In the genomic region with DNA sequence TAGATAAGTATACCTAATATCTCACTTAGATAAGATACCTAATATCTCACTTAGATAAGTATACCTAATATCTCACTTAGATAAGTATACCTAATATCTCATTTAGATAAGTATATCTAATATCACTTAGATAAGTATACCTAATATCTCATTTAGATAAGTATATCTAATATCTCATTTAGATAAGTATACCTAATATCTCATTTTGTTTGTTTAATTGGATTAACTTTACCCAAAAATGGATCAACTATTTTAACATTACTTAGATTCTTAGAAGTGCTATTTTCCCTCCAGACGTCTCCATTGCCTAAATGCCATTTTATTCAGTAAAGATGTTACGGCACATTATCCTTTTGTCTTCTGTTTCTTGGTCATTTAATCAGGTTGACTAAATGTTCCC, we compare ENCODE assay signal across 25 cellular contexts.
DNase-seq lines count a peak whose midpoint lies in the region; ATAC-seq, FAIRE-seq and TF ChIP-seq lines count a peak whose summit lies in the region.
"Had no signal": no experiment of that assay in that cellular context is flagged by ENCODE, and none has a peak within 500 bp of the region (broad histone marks: within the 10 kb centered on the region; RNA-seq: fewer than 3 reads in every experiment).

No MANE protein-coding gene starts in this region.

- peak overlapping the region; percentile 48 for H3K27ac Mint-ChIP-seq in activated naive CD4-positive, alpha-beta T cell treated with anti-CD3 and anti-CD28 coated beads, Interleukin-2, amount 50 U/mL, for 24 hours
- H3K27ac Mint-ChIP-seq in activated CD8-positive, alpha-beta T cell treated with anti-CD3 and anti-CD28 coated beads for 36 hours = no peak overlapping the region
- H3K27ac Mint-ChIP-seq: CD14-positive monocyte; CD4-positive, alpha-beta T cell; CD8-positive, alpha-beta memory T cell; GM23338; H9; HFFc6 had no signal

- intact Hi-C loops in activated CD8-positive, alpha-beta T cell treated with anti-CD3 and anti-CD28 coated beads for 36 hours (cut with micrococcal nuclease) = no loop called here

- ATAC-seq in activated CD8-positive, alpha-beta T cell treated with anti-CD3 and anti-CD28 coated beads for 36 hours = no peak
- ATAC-seq: A549, GM23338, HCT116 had no signal

- no peak overlapping the region for H4K12ac ChIP-seq in trophoblast cell (ENCODE audit: low read depth, low read length)

- no peak overlapping the region for H3K23ac ChIP-seq in trophoblast cell (ENCODE audit: low read length)

- no peak overlapping the region for H3K4me2 ChIP-seq in trophoblast cell (ENCODE audit: low read length)
- H3K4me2 ChIP-seq: A549; BLaER1 treated with 17β-estradiol and CSF1 and Interleukin-3, amounts not matched to agents 10 nM and 100 nM; GM23338 had no signal

- H3K4me3 ChIP-seq in trophoblast cell (ENCODE audit: low read depth, low read length) = no peak overlapping the region
- H3K4me3 ChIP-seq: A549; BLaER1 treated with 17β-estradiol and CSF1 and Interleukin-3, amounts not matched to agents 10 nM and 100 nM; GM23338 had no signal

- no peak overlapping the region for H3K4ac ChIP-seq in trophoblast cell (ENCODE audit: low read depth, low read length)

- peaks cover 2% of the 10 kb centered on the region for H3K79me2 ChIP-seq in trophoblast cell (ENCODE audit: control insufficient read depth, insufficient read depth, low read length, poor library complexity)

- H3K27me3 Mint-ChIP-seq in activated naive CD4-positive, alpha-beta T cell treated with anti-CD3 and anti-CD28 coated beads, Interleukin-2, amount 50 U/mL, for 24 hours = no peaks in the 10 kb centered on the region
- no peaks in the 10 kb centered on the region for H3K27me3 Mint-ChIP-seq in activated CD8-positive, alpha-beta T cell treated with anti-CD3 and anti-CD28 coated beads for 36 hours
- H3K27me3 Mint-ChIP-seq: CD4-positive, alpha-beta T cell; CD8-positive, alpha-beta memory T cell had no signal

- no peaks in the 10 kb centered on the region for H3K9me3 ChIP-seq in trophoblast cell (ENCODE audit: insufficient read depth, low read depth, low read length)
- H3K9me3 ChIP-seq: A549; BE2C; BLaER1 treated with 17β-estradiol and CSF1 and Interleukin-3, amounts not matched to agents 10 nM and 100 nM had no signal

- peaks cover 24% of the 10 kb centered on the region for H3K4me1 Mint-ChIP-seq in activated naive CD4-positive, alpha-beta T cell treated with anti-CD3 and anti-CD28 coated beads, Interleukin-2, amount 50 U/mL, for 24 hours
- H3K4me1 Mint-ChIP-seq in activated CD8-positive, alpha-beta T cell treated with anti-CD3 and anti-CD28 coated beads for 36 hours (ENCODE audit: low read depth) = peaks cover 8% of the 10 kb centered on the region
- H3K4me1 Mint-ChIP-seq: CD8-positive, alpha-beta memory T cell had no signal

- no peak overlapping the region for H3K9ac ChIP-seq in trophoblast cell (ENCODE audit: low read length)
- H3K9ac ChIP-seq: BLaER1 treated with 17β-estradiol and CSF1 and Interleukin-3, amounts not matched to agents 10 nM and 100 nM had no signal

- no peak overlapping the region for H2BK5ac ChIP-seq in trophoblast cell (ENCODE audit: low read depth, low read length, poor library complexity)

- H2BK12ac ChIP-seq in trophoblast cell (ENCODE audit: low read length) = no peak overlapping the region

- no peaks in the 10 kb centered on the region for H3K36me3 ChIP-seq in trophoblast cell (ENCODE audit: control insufficient read depth in 1 of 2, insufficient read depth in 2 of 2, low read length in 2 of 2)
- H3K36me3 ChIP-seq: BE2C; BLaER1 treated with 17β-estradiol and CSF1 and Interleukin-3, amounts not matched to agents 10 nM and 100 nM had no signal

- peak; percentile 37 for FAIRE-seq in frontal cortex (lab: Jason Lieb, UNC)
- FAIRE-seq: A549, GM12891, GM18507 had no signal

- H2BK120ac ChIP-seq in trophoblast cell (ENCODE audit: insufficient read depth, low read length, poor library complexity) = peak overlapping the region; percentile 29

- H2AK5ac ChIP-seq in trophoblast cell (ENCODE audit: low read length) = no peak overlapping the region

- no peak overlapping the region for H3K27ac ChIP-seq in trophoblast cell (ENCODE audit: low read depth, low read length)
- H3K27ac ChIP-seq: 22Rv1; A549; BLaER1 treated with 17β-estradiol and CSF1 and Interleukin-3, amounts not matched to agents 10 nM and 100 nM had no signal

- no peak overlapping the region for H4K8ac ChIP-seq in trophoblast cell (ENCODE audit: low read depth, low read length)

- DNase-seq in activated naive CD4-positive, alpha-beta T cell (lab: John Stamatoyannopoulos, UW) = no peak
- DNase-seq in frontal cortex (ENCODE audit: low spot score in 2 of 2) = no peak
- DNase-seq in trophoblast cell = no peak
- DNase-seq in stimulated activated CD4-positive, alpha-beta T cell treated with anti-CD3 and anti-CD28 coated beads, Interleukin-2, amount 100 ng/mL, for 48 hours = no peak
- no peak for DNase-seq in activated CD8-positive, alpha-beta T cell treated with anti-CD3 and anti-CD28 coated beads for 36 hours
- DNase-seq in NCI-H187 (lab: John Stamatoyannopoulos, UW) = no peak
- DNase-seq: ACHN; AML-193; BE2C; CD4-positive, alpha-beta T cell; CD8-positive, alpha-beta memory T cell; DMS53; DMS79 treated with DMSO at 0.1 percent for 48 hours; GF-D8; H9; HFFc6 had no signal

- H3K27me3 ChIP-seq in trophoblast cell (ENCODE audit: insufficient read depth, low read length) = no peaks in the 10 kb centered on the region
- H3K27me3 ChIP-seq: BE2C; BLaER1 treated with 17β-estradiol and CSF1 and Interleukin-3, amounts not matched to agents 10 nM and 100 nM had no signal

- H3K4me1 ChIP-seq in trophoblast cell (ENCODE audit: control insufficient read depth in 1 of 2, insufficient read depth in 2 of 2, low read length in 2 of 2) = no peaks in the 10 kb centered on the region
- H3K4me1 ChIP-seq: A549; BE2C; BLaER1 treated with 17β-estradiol and CSF1 and Interleukin-3, amounts not matched to agents 10 nM and 100 nM had no signal

- H3K9me3 Mint-ChIP-seq in activated naive CD4-positive, alpha-beta T cell treated with anti-CD3 and anti-CD28 coated beads, Interleukin-2, amount 50 U/mL, for 24 hours = no peaks in the 10 kb centered on the region
- H3K9me3 Mint-ChIP-seq in activated CD8-positive, alpha-beta T cell treated with anti-CD3 and anti-CD28 coated beads for 36 hours = peaks cover 5% of the 10 kb centered on the region
- H3K9me3 Mint-ChIP-seq: CD8-positive, alpha-beta memory T cell; GM23338; H9; HFFc6 had no signal

- H3K36me3 Mint-ChIP-seq in activated naive CD4-positive, alpha-beta T cell treated with anti-CD3 and anti-CD28 coated beads, Interleukin-2, amount 50 U/mL, for 24 hours = peaks cover 11% of the 10 kb centered on the region
- H3K36me3 Mint-ChIP-seq in activated CD8-positive, alpha-beta T cell treated with anti-CD3 and anti-CD28 coated beads for 36 hours (ENCODE audit: low read depth) = peaks cover 9% of the 10 kb centered on the region
- H3K36me3 Mint-ChIP-seq: CD14-positive monocyte had no signal

- no peak overlapping the region for H3K4me3 Mint-ChIP-seq in activated naive CD4-positive, alpha-beta T cell treated with anti-CD3 and anti-CD28 coated beads, Interleukin-2, amount 50 U/mL, for 24 hours
- H3K4me3 Mint-ChIP-seq in activated CD8-positive, alpha-beta T cell treated with anti-CD3 and anti-CD28 coated beads for 36 hours = no peak overlapping the region
- H3K4me3 Mint-ChIP-seq: CD14-positive monocyte; CD4-positive, alpha-beta T cell; CD8-positive, alpha-beta memory T cell; GM23338; H9; HFFc6 had no signal

- POLR2A ChIA-PET in activated CD8-positive, alpha-beta T cell treated with anti-CD3 and anti-CD28 coated beads for 36 hours (lab: Charles Lee) = interaction anchor here (1.3 to 2.0 kb wide), 2 partner anchors 13 to 135 kb away, joined by 3 to 5 read pairs; no protein-coding TSS in a partner anchor

- H4K91ac ChIP-seq in trophoblast cell (ENCODE audit: low read depth, low read length) = peak overlapping the region; percentile 53

- H3K18ac ChIP-seq in trophoblast cell (ENCODE audit: low read length) = no peak overlapping the region

- no CpG with 5 or more reads among the region's 2 CpGs for WGBS in trophoblast cell (ENCODE audit: extremely low coverage, insufficient coverage, insufficient read length)

- H3K79me1 ChIP-seq in trophoblast cell (ENCODE audit: low read length) = peaks cover 3% of the 10 kb centered on the region

- CTCF ChIA-PET in activated CD8-positive, alpha-beta T cell treated with anti-CD3 and anti-CD28 coated beads for 36 hours (lab: Charles Lee) = no interaction called here

- no peak for TF ChIP-seq CTCF in activated CD8-positive, alpha-beta T cell treated with anti-CD3 and anti-CD28 coated beads for 36 hours (IDR thresholded peaks at IDR 0.05)

- H3K14ac ChIP-seq in trophoblast cell (ENCODE audit: low read length) = no peak overlapping the region

- no peak overlapping the region for H2AFZ ChIP-seq in trophoblast cell (ENCODE audit: insufficient read depth, low read length, poor library complexity)
- H2AFZ ChIP-seq: GM23338 had no signal
